ENCODE assay signal across 18 cellular contexts in genomic region chrX:129650821-129651510, GRCh38.
"Had no signal": no experiment of that assay in that cellular context is flagged by ENCODE, and none has a peak within 500 bp of the region (broad histone marks: within the 10 kb centered on the region; RNA-seq: fewer than 3 reads in every experiment).

No MANE protein-coding gene starts in this region.

- H3K4me1 ChIP-seq: colonic mucosa, testis, upper lobe of right lung had no signal

- H3K9me3 ChIP-seq: colonic mucosa, sigmoid colon, spleen, testis, upper lobe of right lung had no signal

- ATAC-seq: activated naive CD4-positive, alpha-beta T cell treated with anti-CD3 and anti-CD28 coated beads, Interleukin-2, amount 50 U/mL, for 72 hours; activated T-cell treated with anti-CD3 and anti-CD28 coated beads, Interleukin-2, amount 50 U/mL, for 72 hours; upper lobe of right lung had no signal

- H3K4me3 ChIP-seq: colonic mucosa, sigmoid colon, spleen, testis, upper lobe of right lung had no signal

- H3K4me3 Mint-ChIP-seq: activated CD4-positive, alpha-beta memory T cell treated with anti-CD3 and anti-CD28 coated beads, Interleukin-2, amount 10 ng/mL, durations not matched to agents 7 days and 5 days; activated T-cell treated with anti-CD3 and anti-CD28 coated beads, Interleukin-2, amount 50 U/mL, for 72 hours; stimulated activated naive CD8-positive, alpha-beta T cell treated with anti-CD3 and anti-CD28 coated beads, Interleukin-15, Interleukin-2, amounts not matched to agents 100 ng/mL and 50 ng/mL, for 24 hours had no signal

- H3K9me3 Mint-ChIP-seq: activated CD4-positive, alpha-beta memory T cell treated with anti-CD3 and anti-CD28 coated beads, Interleukin-2, amount 10 ng/mL, durations not matched to agents 7 days and 5 days; activated naive CD4-positive, alpha-beta T cell treated with anti-CD3 and anti-CD28 coated beads, Interleukin-2, amount 50 U/mL, for 72 hours; activated T-cell treated with anti-CD3 and anti-CD28 coated beads, Interleukin-2, amount 50 U/mL, for 72 hours; stimulated activated naive CD8-positive, alpha-beta T cell treated with anti-CD3 and anti-CD28 coated beads, Interleukin-15, Interleukin-2, amounts not matched to agents 100 ng/mL and 50 ng/mL, for 24 hours had no signal

- H3K27me3 ChIP-seq: sigmoid colon, testis, upper lobe of right lung had no signal

- H3K27ac ChIP-seq: colonic mucosa, sigmoid colon, spleen, testis, upper lobe of right lung had no signal

- H3K36me3 Mint-ChIP-seq: activated naive CD4-positive, alpha-beta T cell treated with anti-CD3 and anti-CD28 coated beads, Interleukin-2, amount 50 U/mL, for 72 hours; brain had no signal

- DNase-seq: activated CD4-positive, alpha-beta memory T cell treated with anti-CD3 and anti-CD28 coated beads, Interleukin-2, amount 10 ng/mL, durations not matched to agents 7 days and 5 days; activated CD4-positive, alpha-beta T cell treated with anti-CD3 and anti-CD28 coated beads for 4 hours; activated gamma-delta T cell; activated T-cell treated with anti-CD3 and anti-CD28 coated beads, Interleukin-2, amount 50 U/mL, for 72 hours; amniotic stem cell; central memory CD4-positive, alpha-beta T cell; colonic mucosa; effector CD8-positive, alpha-beta T cell; foreskin melanocyte; mesendoderm; nephron progenitor cell; sigmoid colon; spleen; testis; upper lobe of right lung had no signal

- H3K36me3 ChIP-seq: colonic mucosa, sigmoid colon, spleen, upper lobe of right lung had no signal

- H3K27ac Mint-ChIP-seq: activated CD4-positive, alpha-beta memory T cell treated with anti-CD3 and anti-CD28 coated beads, Interleukin-2, amount 10 ng/mL, durations not matched to agents 7 days and 5 days; activated naive CD4-positive, alpha-beta T cell treated with anti-CD3 and anti-CD28 coated beads, Interleukin-2, amount 50 U/mL, for 72 hours; activated T-cell treated with anti-CD3 and anti-CD28 coated beads, Interleukin-2, amount 50 U/mL, for 72 hours; nephron progenitor cell; stimulated activated naive CD8-positive, alpha-beta T cell treated with anti-CD3 and anti-CD28 coated beads, Interleukin-15, Interleukin-2, amounts not matched to agents 100 ng/mL and 50 ng/mL, for 24 hours had no signal
